In the genomic region with DNA sequence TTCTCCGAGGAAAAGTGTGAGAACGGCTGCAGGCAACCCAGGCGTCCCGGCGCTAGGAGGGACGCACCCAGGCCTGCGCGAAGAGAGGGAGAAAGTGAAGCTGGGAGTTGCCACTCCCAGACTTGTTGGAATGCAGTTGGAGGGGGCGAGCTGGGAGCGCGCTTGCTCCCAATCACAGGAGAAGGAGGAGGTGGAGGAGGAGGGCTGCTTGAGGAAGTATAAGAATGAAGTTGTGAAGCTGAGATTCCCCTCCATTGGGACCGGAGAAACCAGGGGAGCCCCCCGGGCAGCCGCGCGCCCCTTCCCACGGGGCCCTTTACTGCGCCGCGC, we compare ENCODE assay signal across 8 cellular contexts. TPM values are rescaled to one million over a fixed set of nuclear protein-coding genes. Genes with fewer than 3 reads are reported as not detected.
DNase-seq lines count a peak whose midpoint lies in the region; ATAC-seq and TF ChIP-seq lines count a peak whose summit lies in the region.

A gene (plus strand): TSS at position 247 of the 330 bp plus-strand sequence. CDS start 175 bp downstream, outside the sequence.

- no peak for TF ChIP-seq CTCF in WI38 (IDR thresholded peaks at IDR 0.05; ENCODE audit: low read depth, low read length)

- H3K4me1 Mint-ChIP-seq in CD8-positive, alpha-beta memory T cell, result peaks cover 7 to 14% (median 12%) of the 10 kb centered on the region in 3 donors

- peaks cover 10% of the 10 kb centered on the region for H3K27me3 ChIP-seq in CD8-positive, alpha-beta memory T cell (ENCODE audit: insufficient read depth, low read length, poor library complexity, severe bottlenecking)

- H3K9ac ChIP-seq in ES-I3 (ENCODE audit: low read depth, low read length), result peak within 1 kb of the TSS; percentile 91

- H3K4me3 ChIP-seq in WI38 (ENCODE audit: low read depth, low read length), result peak within 1 kb of the TSS; percentile 85
- H3K4me3 ChIP-seq in CD8-positive, alpha-beta memory T cell (ENCODE audit: low read length), result no peak within 1 kb of the TSS

- H3K4me1 ChIP-seq in ES-I3 (ENCODE audit: insufficient read depth, low read length), result peaks cover 38% of the 10 kb centered on the region
- no peaks in the 10 kb centered on the region for H3K4me1 ChIP-seq in CD8-positive, alpha-beta memory T cell (ENCODE audit: insufficient read depth, low read length)

- H3K27ac ChIP-seq in CD8-positive, alpha-beta memory T cell (ENCODE audit: low read depth, low read length), result no peak within 1 kb of the TSS

- peaks cover 0 to 4% (median 3%) of the 10 kb centered on the region in 3 donors for H3K36me3 Mint-ChIP-seq in CD8-positive, alpha-beta memory T cell

- ATAC-seq in Right ventricle myocardium inferior, result peak; percentile 88
- ATAC-seq in HG02798 (IDR thresholded peaks at IDR 0.05; ENCODE audit: poor library complexity, unreplicated experiment), result no peak

- H3K27me3 Mint-ChIP-seq in CD8-positive, alpha-beta memory T cell, result peaks cover 21 to 43% of the 10 kb centered on the region in 2 donors

- no peaks in the 10 kb centered on the region for H3K9me3 ChIP-seq in ES-I3 (ENCODE audit: control insufficient read depth, insufficient read depth, low read length)
- H3K9me3 ChIP-seq in CD8-positive, alpha-beta memory T cell (ENCODE audit: low read length), result no peaks in the 10 kb centered on the region

- H3K4me3 Mint-ChIP-seq in CD8-positive, alpha-beta memory T cell, result peak within 1 kb of the TSS in 3 of 7 donors; percentile 18 to 64 (median 22)

- POLR2A ChIA-PET in CD8-positive, alpha-beta memory T cell (lab: Charles Lee), result interaction anchor here (1.0 kb wide), 1 partner anchor 12 kb away, joined by 4 read pairs; a partner anchor contains a TSS

- H3K9me3 Mint-ChIP-seq in CD8-positive, alpha-beta memory T cell, result no peaks in the 10 kb centered on the region

- CTCF ChIA-PET in CD8-positive, alpha-beta memory T cell (lab: Charles Lee), result no interaction called here

- intact Hi-C loops in Right ventricle myocardium inferior (cut with DNase I), result loop anchor here (5.0 kb wide), 1 partner anchor 32 kb away; a partner anchor contains a TSS

- peak within 1 kb of the TSS in 4 of 8 donors; percentile 3 to 57 (median 36) for H3K27ac Mint-ChIP-seq in CD8-positive, alpha-beta memory T cell

- H3K36me3 ChIP-seq in ES-I3 (ENCODE audit: insufficient read depth, low read length), result no peaks in the 10 kb centered on the region
- no peaks in the 10 kb centered on the region for H3K36me3 ChIP-seq in CD8-positive, alpha-beta memory T cell (ENCODE audit: insufficient read depth, low read length)

- peak; percentile 79 for DNase-seq in Right ventricle myocardium inferior (ENCODE audit: missing footprints)
- no peak for DNase-seq in occipital lobe (lab: John Stamatoyannopoulos, UW)
- DNase-seq in cortex of kidney (lab: John Stamatoyannopoulos, UW), result no peak
- DNase-seq in activated T-cell treated with anti-CD3 and anti-CD28 coated beads, Interleukin-2, amount 50 U/mL, for 1 hour, result no peak
- no peak for DNase-seq in CD8-positive, alpha-beta memory T cell

RNA-seq across cellular contexts. Expression of the gene that starts here (rescaled TPM):
- total RNA-seq in Right ventricle myocardium inferior (68.7 TPM), occipital lobe (10.1 TPM)
- 1 to 10 TPM; 3.6 to 3.9 TPM for total RNA-seq in CD8-positive, alpha-beta memory T cell
- 2.4 TPM for polyA plus RNA-seq in CD8-positive, alpha-beta memory T cell
